Comparison of ENCODE assay signal across 9 cellular contexts in the genomic region with DNA sequence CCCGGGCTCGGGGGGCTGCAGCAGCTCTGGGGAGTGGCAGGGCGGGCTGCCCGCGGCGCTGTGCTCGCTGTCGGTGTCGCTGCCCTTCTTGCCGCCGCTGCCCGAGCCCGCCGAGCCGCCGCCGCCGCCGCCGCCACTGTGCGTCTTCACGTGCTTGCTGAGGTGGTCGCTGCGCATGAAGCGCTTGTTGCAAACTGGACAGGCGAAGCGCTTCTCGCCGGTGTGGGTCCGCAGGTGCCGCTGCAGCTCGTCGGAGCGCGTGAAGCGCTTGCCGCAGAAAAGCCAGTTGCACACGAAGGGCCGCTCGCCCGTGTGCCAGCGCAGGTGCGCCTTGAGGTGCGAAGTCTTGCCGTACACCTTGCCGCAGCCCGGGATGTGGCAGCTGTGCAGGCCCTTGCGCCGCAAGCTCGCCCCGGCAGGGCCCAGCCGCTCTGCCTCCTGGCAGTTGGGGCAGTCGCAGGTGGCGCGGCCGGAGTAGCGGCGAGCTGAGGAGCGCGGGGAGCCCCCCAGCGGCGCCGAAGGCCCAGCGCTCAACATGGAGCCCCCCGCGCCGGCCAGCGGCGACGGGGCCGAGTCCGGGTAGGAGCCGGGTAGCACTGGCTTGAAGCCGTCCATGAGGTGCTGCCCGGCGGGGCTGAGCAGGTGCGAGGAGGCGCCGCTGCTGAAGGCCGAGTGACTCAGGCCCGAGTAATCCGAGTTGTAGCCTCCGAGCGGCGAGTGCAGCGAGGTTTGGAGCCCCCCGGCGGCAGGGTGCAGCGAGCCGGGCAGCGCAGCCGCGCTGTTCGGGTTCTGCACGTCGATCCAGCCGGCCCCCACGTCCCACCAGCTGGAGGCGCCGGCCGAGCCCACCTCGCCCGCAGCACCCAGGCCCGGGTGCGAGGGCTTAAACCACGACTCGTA. TPM values are rescaled to one million over a fixed set of nuclear protein-coding genes. Genes with fewer than 3 reads are reported as not detected.
A peak's percentile ranks its signal among the peaks of the same experiment; 100 is the strongest.
DNase-seq lines count a peak whose midpoint lies in the region; ATAC-seq, FAIRE-seq and TF ChIP-seq lines count a peak whose summit lies in the region.
"Had no signal": no experiment of that assay in that cellular context is flagged by ENCODE, and none has a peak within 500 bp of the region (broad histone marks: within the 10 kb centered on the region; RNA-seq: fewer than 3 reads in every experiment).

No MANE protein-coding gene starts in this region.

- no peak overlapping the region for H3K4me2 ChIP-seq in neural cell (ENCODE audit: low read length)

- no peaks in the 10 kb centered on the region for H4K20me1 ChIP-seq in neural cell (ENCODE audit: insufficient read depth)

- no peak for FAIRE-seq in bronchial epithelial cell (lab: Jason Lieb, UNC)

- H3K9me3 ChIP-seq in HUES64 (ENCODE audit: insufficient read depth, low read depth, low read length) (no peaks in the 10 kb centered on the region), neural cell (ENCODE audit: low read length) (no peaks in the 10 kb centered on the region)

- no peak for TF ChIP-seq EP300 in neural cell (conservative IDR thresholded peaks at IDR 0.05; ENCODE audit: poor library complexity, severe bottlenecking)

- DNase-seq in D341Med (ENCODE audit: low spot score) (peak; percentile 50), bronchial epithelial cell (ENCODE audit: low read depth) (peak; percentile 28), UCSD-AML1 (lab: John Stamatoyannopoulos, UW; ENCODE audit: unreplicated experiment) (no peak), GM19240 (ENCODE audit: insufficient read length, low spot score) (no peak)
- DNase-seq in activated effector memory CD4-positive, alpha-beta T cell treated with Interleukin-2 at 50 U/mL for 16 hours, result no peak

- peaks cover 52% of the 10 kb centered on the region for H3K4me1 ChIP-seq in HUES64 (ENCODE audit: insufficient read depth, low read length)

- no peak overlapping the region for H2AFZ ChIP-seq in neural cell (ENCODE audit: low read depth, low read length)

- H3K9ac ChIP-seq in HUES64 (ENCODE audit: low read depth, low read length), result peak overlapping the region; percentile 63; the same call in 1 of the 2 replicates
- H3K9ac ChIP-seq in neural cell (ENCODE audit: low read length), result peak overlapping the region; percentile 68

- no peaks in the 10 kb centered on the region for H3K9me2 ChIP-seq in neural cell (ENCODE audit: insufficient read depth, low read length)

- H3F3A ChIP-seq in neural cell (ENCODE audit: insufficient read depth, low read length, poor library complexity, severe bottlenecking), result no peaks in the 10 kb centered on the region

- H3K4me3 ChIP-seq in HUES64 (ENCODE audit: low read length), result peak overlapping the region; percentile 75
- H3K4me3 ChIP-seq in bronchial epithelial cell (ENCODE audit: low read depth, low read length), result no peak overlapping the region
- peak overlapping the region; percentile 66 for H3K4me3 ChIP-seq in neural cell (ENCODE audit: low read length)

- WGBS in HUES64, result 1% methylated on average over 107 of the region's 107 CpGs

- TF ChIP-seq CTCF in bronchial epithelial cell (IDR thresholded peaks at IDR 0.05; ENCODE audit: insufficient read depth, low read length, severe bottlenecking) (peak; percentile 26), neural cell (IDR thresholded peaks at IDR 0.05; ENCODE audit: poor library complexity, severe bottlenecking) (peak; percentile 37)

- H3K36me3 ChIP-seq in HUES64 (ENCODE audit: insufficient read depth, low read length), result peaks cover 6% of the 10 kb centered on the region; the same call in 1 of the 2 replicates
- H3K36me3 ChIP-seq in bronchial epithelial cell (ENCODE audit: control insufficient read depth, insufficient read depth, low read length), result no peaks in the 10 kb centered on the region
- no peaks in the 10 kb centered on the region for H3K36me3 ChIP-seq in neural cell (ENCODE audit: insufficient read depth, low read length)

- H3K27ac ChIP-seq in HUES64 (ENCODE audit: low read depth, low read length), result no peak overlapping the region
- H3K27ac ChIP-seq in neural cell (ENCODE audit: low read length), result peak overlapping the region; percentile 76

- no peak for TF ChIP-seq RAD21 in neural cell (conservative IDR thresholded peaks at IDR 0.05)

- no peak for ATAC-seq in HG03039 (IDR thresholded peaks at IDR 0.05; ENCODE audit: unreplicated experiment)

- peaks cover 56% of the 10 kb centered on the region for H3K79me2 ChIP-seq in neural cell (replicated peaks; ENCODE audit: insufficient read depth, low read length)

- H3K27me3 ChIP-seq in HUES64 (ENCODE audit: insufficient read depth, low read length) (peaks cover 60% of the 10 kb centered on the region), bronchial epithelial cell (ENCODE audit: control insufficient read depth, insufficient read depth, low read length) (peaks cover 36% of the 10 kb centered on the region), neural cell (ENCODE audit: insufficient read depth, low read depth, low read length) (peaks cover 83% of the 10 kb centered on the region)

TF ChIP-seq in neural cell, 6 proteins besides CTCF, POLR2A, EP300 and RAD21:
- TF ChIP-seq POLR2AphosphoS5 (IDR thresholded peaks at IDR 0.05) (peak; percentile 34), TAF1 (IDR thresholded peaks at IDR 0.05; ENCODE audit: low read depth) (no peak), EZH2 (IDR thresholded peaks at IDR 0.05; ENCODE audit: borderline replicate concordance, insufficient read depth, low read length, poor library complexity, severe bottlenecking) (peak; percentile 51)

RNA-seq across cellular contexts. Expression of a gene that starts 2.1 kb away (rescaled TPM):
- 10.7 TPM for polyA plus RNA-seq in HUES64 (2013, experiment 1 of 2)
- polyA plus RNA-seq in HUES64 (2013, experiment 2 of 2), result 15.0 TPM
- not detected in 2 replicates for total RNA-seq in bronchial epithelial cell
- polyA plus RNA-seq in neural cell, result 8.4 and 8.7 TPM in 2 replicates
- 15.6 TPM in 2 replicates for polyA minus RNA-seq in neural cell
- total RNA-seq: myocyte had no signal

Comparison
In these comparisons a context has a peak if more than half of its experiments do, and no peak if none do; other contexts are left out.
1. DNase-seq: peak in D341Med (single experiment) and bronchial epithelial cell (single experiment); none in activated effector memory CD4-positive, alpha-beta T cell treated with Interleukin-2 at 50 U/mL for 16 hours (single experiment), UCSD-AML1 (single experiment) and GM19240 (single experiment).